18 cellular contexts compared by ENCODE assay signal in genomic region chr3:98008751-98009373, GRCh38. TPM values are rescaled to one million over a fixed set of nuclear protein-coding genes. Genes with fewer than 3 reads are reported as not detected.
DNase-seq lines count a peak whose midpoint lies in the region; ATAC-seq, FAIRE-seq and TF ChIP-seq lines count a peak whose summit lies in the region.
"Had no signal": no experiment of that assay in that cellular context is flagged by ENCODE, and none has a peak within 500 bp of the region (broad histone marks: within the 10 kb centered on the region; RNA-seq: fewer than 3 reads in every experiment).

No MANE protein-coding gene starts in this region.

- no peak overlapping the region for H3K27ac Mint-ChIP-seq in activated naive CD8-positive, alpha-beta T cell treated with anti-CD3 and anti-CD28 coated beads, Interleukin-2, amount 50 U/mL, for 24 hours
- H3K27ac Mint-ChIP-seq: activated B cell treated with CpG ODN at 0.5 μM for 24 hours; activated T-helper 2 cell treated with anti-CD3 and anti-CD28 coated beads, Interferon-gamma antibody, Interleukin-2, Interleukin-4, amounts not matched to agents 10 μg/mL and 5 μg/mL and 100 μg/mL, durations not matched to agents 14 hours and 24 hours and 36 hours; CD14-positive monocyte had no signal

- H2AFZ ChIP-seq in KMS-11 (ENCODE audit: low read depth) = peak overlapping the region; percentile 45; the same call in 1 of the 2 replicates

- H3K9me3 Mint-ChIP-seq in activated naive CD8-positive, alpha-beta T cell treated with anti-CD3 and anti-CD28 coated beads, Interleukin-2, amount 50 U/mL, for 24 hours = no peaks in the 10 kb centered on the region
- H3K9me3 Mint-ChIP-seq: activated B cell treated with CpG ODN at 0.5 μM for 24 hours had no signal

- H3K27me3 Mint-ChIP-seq in activated naive CD8-positive, alpha-beta T cell treated with anti-CD3 and anti-CD28 coated beads, Interleukin-2, amount 50 U/mL, for 24 hours = peaks cover 11% of the 10 kb centered on the region

- H3K4me1 ChIP-seq in KMS-11 (ENCODE audit: low read depth, poor library complexity, severe bottlenecking) (peaks cover 26% of the 10 kb centered on the region), A673 (ENCODE audit: insufficient read depth, low read length, poor library complexity, severe bottlenecking) (peaks cover 24% of the 10 kb centered on the region)

- no peaks in the 10 kb centered on the region for H3K9me3 ChIP-seq in A673 (ENCODE audit: low read depth, low read length, poor library complexity, severe bottlenecking)
- H3K9me3 ChIP-seq: lower lobe of right lung, vagina had no signal

- H3K4me2 ChIP-seq in KMS-11 = peak overlapping the region; percentile 18; the same call in 1 of the 2 replicates

- H4K20me1 ChIP-seq in KMS-11 (ENCODE audit: insufficient read depth) = no peaks in the 10 kb centered on the region

- H3K27ac ChIP-seq in KMS-11 (no peak overlapping the region; the same call in 1 of the 2 replicates), dorsolateral prefrontal cortex (no peak overlapping the region), A673 (ENCODE audit: low read depth, low read length, poor library complexity, severe bottlenecking) (no peak overlapping the region)
- H3K27ac ChIP-seq: lower lobe of right lung, vagina had no signal

- no peak overlapping the region for H3K4me3 ChIP-seq in KMS-11 (IDR thresholded peaks at IDR 0.05; ENCODE audit: insufficient read depth, low read depth, low read length)
- H3K4me3 ChIP-seq in dorsolateral prefrontal cortex = no peak overlapping the region
- H3K4me3 ChIP-seq in A673 (ENCODE audit: low read depth, low read length, poor library complexity, severe bottlenecking) = no peak overlapping the region
- H3K4me3 ChIP-seq: lower lobe of right lung, vagina had no signal

- DNase-seq in dorsolateral prefrontal cortex (no peak), RCC 7860 (ENCODE audit: low spot score) (no peak), A673 (ENCODE audit: low spot score) (no peak)
- no peak for DNase-seq in activated naive CD8-positive, alpha-beta T cell treated with anti-CD3 and anti-CD28 coated beads, Interleukin-2, amount 50 U/mL, for 24 hours
- DNase-seq: activated B cell treated with CpG ODN at 0.5 μM for 24 hours, hypothalamus, Karpas-422, lower lobe of right lung, NCI-H2171, small intestine had no signal

- H3K79me2 ChIP-seq in KMS-11 (ENCODE audit: insufficient read depth, low read depth) = no peaks in the 10 kb centered on the region

- TF ChIP-seq CTCF in KMS-11 (conservative IDR thresholded peaks at IDR 0.05; ENCODE audit: low read depth, low read length) (no peak), dorsolateral prefrontal cortex (IDR thresholded peaks at IDR 0.05 in 54 of 56, conservative IDR thresholded peaks at IDR 0.05 in 2 of 56; ENCODE audit: low read depth in 1 of 56, partially characterized antibody in 56 of 56) (no peak), A673 (conservative IDR thresholded peaks at IDR 0.05; ENCODE audit: low read depth, low read length) (no peak)

- ATAC-seq in GM18517 (IDR thresholded peaks at IDR 0.05; ENCODE audit: unreplicated experiment) (peak; percentile 69), GM19463 (IDR thresholded peaks at IDR 0.05; ENCODE audit: unreplicated experiment) (peak; percentile 51), HG02840 (IDR thresholded peaks at IDR 0.05; ENCODE audit: low FRiP score, unreplicated experiment) (peak; percentile 66)
- ATAC-seq in activated naive CD8-positive, alpha-beta T cell treated with anti-CD3 and anti-CD28 coated beads, Interleukin-2, amount 50 U/mL, for 24 hours = no peak
- ATAC-seq: lower lobe of right lung had no signal

- no peak overlapping the region for H3K9ac ChIP-seq in KMS-11

- H3K36me3 Mint-ChIP-seq in activated naive CD8-positive, alpha-beta T cell treated with anti-CD3 and anti-CD28 coated beads, Interleukin-2, amount 50 U/mL, for 24 hours (ENCODE audit: low read depth) = no peaks in the 10 kb centered on the region
- H3K36me3 Mint-ChIP-seq: CD14-positive monocyte had no signal

- CTCF ChIA-PET in A673 (lab: Charles Lee) = no interaction called here

- BruUV-seq in A673 (replicated peaks; lab: Mats Ljungman, UMichigan) = no TSS peak

- H3K4me1 Mint-ChIP-seq in activated naive CD8-positive, alpha-beta T cell treated with anti-CD3 and anti-CD28 coated beads, Interleukin-2, amount 50 U/mL, for 24 hours = no peaks in the 10 kb centered on the region

- no peak overlapping the region for H3K4me3 Mint-ChIP-seq in activated naive CD8-positive, alpha-beta T cell treated with anti-CD3 and anti-CD28 coated beads, Interleukin-2, amount 50 U/mL, for 24 hours
- H3K4me3 Mint-ChIP-seq: activated B cell treated with CpG ODN at 0.5 μM for 24 hours, CD14-positive monocyte had no signal

- no peak for FAIRE-seq in RCC 7860 (lab: Jason Lieb, UNC)
- FAIRE-seq: small intestine had no signal

- POLR2A ChIA-PET in A673 (lab: Charles Lee; ENCODE audit: low non-redundant PET) = no interaction called here

- H3K36me3 ChIP-seq in KMS-11 (ENCODE audit: insufficient read depth) (no peaks in the 10 kb centered on the region), A673 (ENCODE audit: insufficient read depth, low read length, poor library complexity, severe bottlenecking) (no peaks in the 10 kb centered on the region)
- H3K36me3 ChIP-seq: lower lobe of right lung, vagina had no signal

- no peaks in the 10 kb centered on the region for H3K27me3 ChIP-seq in KMS-11 (ENCODE audit: insufficient read depth, low read depth)
- no peaks in the 10 kb centered on the region for H3K27me3 ChIP-seq in dorsolateral prefrontal cortex
- no peaks in the 10 kb centered on the region for H3K27me3 ChIP-seq in A673 (replicated peaks; ENCODE audit: insufficient read depth, low read depth, low read length, poor library complexity)
- H3K27me3 ChIP-seq: vagina had no signal

- intact Hi-C loops in dorsolateral prefrontal cortex (cut with DNase I) (no loop called here), A673 (cut with micrococcal nuclease; ENCODE audit: unreplicated experiment) (no loop called here)

RNA-seq across cellular contexts. Expression of gene GABRR3, which starts 26.3 kb away (rescaled TPM):
- total RNA-seq in dorsolateral prefrontal cortex = under 1 TPM in 5 of 120 experiments, not detected in 115; 0.07 to 0.43 (median 0.10) TPM
- total RNA-seq in A673 (2021) = not detected in 2 replicates
- total RNA-seq: activated B cell treated with CpG ODN at 0.5 μM for 24 hours; activated T-helper 2 cell treated with anti-CD3 and anti-CD28 coated beads, Interferon-gamma antibody, Interleukin-2, Interleukin-4, amounts not matched to agents 10 μg/mL and 5 μg/mL and 100 μg/mL, durations not matched to agents 14 hours and 24 hours and 36 hours; lower lobe of right lung; RPMI7951; vagina had no signal

RNA-seq across cellular contexts. Expression of gene RIOX2, which starts 36.6 kb away (rescaled TPM):
- 10 to 100 TPM; 17.8 to 37.3 (median 27.6) TPM for total RNA-seq in dorsolateral prefrontal cortex
- total RNA-seq in A673 (2021) = 28.4 and 29.1 TPM in 2 replicates
